ENCODE assay signal across 8 cellular contexts in the genomic region with DNA sequence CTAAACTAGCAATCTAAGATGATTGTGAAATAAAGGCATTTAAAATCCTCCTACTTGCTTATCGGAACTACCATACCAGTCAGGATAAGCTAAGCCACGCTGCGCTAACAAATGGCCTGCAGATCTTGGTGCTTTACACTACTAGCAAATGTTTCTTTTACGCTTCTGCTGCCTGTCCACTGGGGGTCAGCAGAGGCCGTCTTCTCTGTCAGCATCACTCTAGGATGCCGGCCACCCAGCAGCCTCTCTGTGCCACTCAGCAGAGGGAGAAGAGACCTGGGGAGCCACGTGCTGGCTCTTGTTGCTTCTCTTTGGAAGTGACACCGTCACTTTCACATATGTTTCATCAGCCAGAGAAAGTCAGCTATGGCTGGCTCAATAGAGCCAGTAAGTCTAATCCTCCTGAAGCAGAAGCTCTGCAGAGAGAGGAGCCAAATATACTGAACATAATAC.
DNase-seq lines count a peak whose midpoint lies in the region; ATAC-seq lines count a peak whose summit lies in the region.

No MANE protein-coding gene starts in this region.

- H3K9me3 ChIP-seq in HAP-1, result no peaks in the 10 kb centered on the region

- no peaks in the 10 kb centered on the region for H3K4me1 ChIP-seq in HAP-1

- no peaks in the 10 kb centered on the region for H3K36me3 ChIP-seq in HAP-1 (replicated peaks)

- no peak for ATAC-seq in GM21390 (IDR thresholded peaks at IDR 0.05; ENCODE audit: unreplicated experiment)

- DNase-seq in COLO668 (lab: John Stamatoyannopoulos, UW; ENCODE audit: unreplicated experiment) (peak; percentile 58), HAP-1 (ENCODE audit: low spot score in 2 of 2) (peak; percentile 20 to 67), NCI-H748 treated with DMSO at 0.1 percent for 48 hours (lab: John Stamatoyannopoulos, UW) (peak; percentile 41), activated T-cell treated with anti-CD3 and anti-CD28 coated beads for 4 hours (peak; percentile 2), fibroblast of the conjunctiva (ENCODE audit: low read depth) (peak; percentile 81), pons (ENCODE audit: low spot score) (peak; percentile 1)
- no peak for DNase-seq in effector CD4-positive, alpha-beta T cell

- no peak overlapping the region for H3K4me3 ChIP-seq in HAP-1

- no peaks in the 10 kb centered on the region for H3K27me3 ChIP-seq in HAP-1 (ENCODE audit: low read depth)

- in situ Hi-C loops in HAP-1 (cut with MboI; ENCODE audit: low sequenced_read_pairs), result no loop called here
